16 cellular contexts compared by ENCODE assay signal in the genomic region with DNA sequence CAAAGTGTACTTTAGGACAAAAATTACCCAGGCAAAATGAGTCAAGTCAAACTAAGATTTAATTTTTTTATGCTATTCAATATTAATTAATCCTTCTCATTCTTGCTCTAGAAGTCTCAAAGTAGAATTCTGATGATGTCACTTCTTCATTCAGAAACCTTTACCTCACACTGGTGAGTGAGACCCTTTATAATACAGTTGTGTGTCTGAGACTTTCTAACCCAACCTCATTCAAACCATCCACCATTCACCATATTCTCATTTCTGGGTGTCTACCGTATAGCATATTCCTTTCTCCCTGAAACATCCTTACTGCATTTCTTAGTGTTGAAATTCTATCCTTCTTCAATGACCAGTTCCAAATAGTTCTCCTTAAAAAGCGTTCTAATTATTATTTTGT. TPM values are rescaled to one million over a fixed set of nuclear protein-coding genes. Genes with fewer than 3 reads are reported as not detected.
DNase-seq lines count a peak whose midpoint lies in the region; ATAC-seq, FAIRE-seq and TF ChIP-seq lines count a peak whose summit lies in the region.
"Had no signal": no experiment of that assay in that cellular context is flagged by ENCODE, and none has a peak within 500 bp of the region (broad histone marks: within the 10 kb centered on the region; RNA-seq: fewer than 3 reads in every experiment).

No MANE protein-coding gene starts in this region.

- DNase-seq in HepG2 (ENCODE audit: low spot score) (no peak), right lobe of liver (no peak), memory B cell (ENCODE audit: low spot score in 2 of 2) (no peak), H54 (ENCODE audit: insufficient read length, low spot score) (no peak), T-cell (no peak)
- no peak for DNase-seq in CD8-positive, alpha-beta memory T cell
- DNase-seq: ACHN; BE2C; C1 segment of cervical spinal cord; CD4-positive, CD25-positive, alpha-beta regulatory T cell; DMS79 treated with DMSO at 0.1 percent for 48 hours; GF-D8; GOT3; H9 had no signal

- H2AFZ ChIP-seq in HepG2 (ENCODE audit: low read length), result no peak overlapping the region

- 95% methylated on average over 2 of the region's 2 CpGs for WGBS in HepG2 (ENCODE audit: low lambda C conversion rate)
- 89% methylated on average over 2 of the region's 2 CpGs for WGBS in right lobe of liver (ENCODE audit: insufficient coverage, low coverage, low lambda C conversion rate, missing lambda C conversion rate)

- peaks cover 0 to 5% (median 0%) of the 10 kb centered on the region in 3 donors for H3K4me1 Mint-ChIP-seq in CD8-positive, alpha-beta memory T cell
- H3K4me1 Mint-ChIP-seq in memory B cell, result no peaks in the 10 kb centered on the region
- no peaks in the 10 kb centered on the region for H3K4me1 Mint-ChIP-seq in T-cell
- H3K4me1 Mint-ChIP-seq: H9 had no signal

- CTCF ChIA-PET in HepG2 (lab: Yijun Ruan, JAX; ENCODE audit: low intra/inter-chr PET ratio, low total read pairs), result no interaction called here
- CTCF ChIA-PET in CD8-positive, alpha-beta memory T cell (lab: Charles Lee), result no interaction called here
- CTCF ChIA-PET in HEK293 (lab: Yijun Ruan, JAX), result no interaction called here
- CTCF ChIA-PET in T-cell (lab: Charles Lee), result interaction anchor here in 1 of 2 donors (0.6 kb wide), 1 partner anchor 69 kb away, joined by 3 read pairs; no protein-coding TSS in a partner anchor

- POLR2A ChIA-PET in HepG2 (lab: Yijun Ruan, JAX) (no interaction called here), HEK293 (lab: Yijun Ruan, JAX) (no interaction called here), T-cell (lab: Charles Lee) (interaction anchor here in 1 of 2 donors (0.6 kb wide), 1 partner anchor 25 kb away, joined by 6 read pairs; no protein-coding TSS in a partner anchor)
- POLR2A ChIA-PET in CD8-positive, alpha-beta memory T cell (lab: Charles Lee), result no interaction called here

- no peaks in the 10 kb centered on the region for H4K20me1 ChIP-seq in HepG2 (ENCODE audit: insufficient read depth, low read length)

- TF ChIP-seq EP300 in HepG2 (IDR thresholded peaks at IDR 0.05; ENCODE audit: low read depth in 2 of 2, low read length in 2 of 2) (no peak), HepG2 (CRISPR knock-in tag; IDR thresholded peaks at IDR 0.05; ENCODE audit: borderline replicate concordance) (no peak)

- H3K79me2 ChIP-seq in HepG2 (ENCODE audit: insufficient read depth, low read length), result no peaks in the 10 kb centered on the region

- no peak for TF ChIP-seq CTCF in HepG2 (CRISPR knock-in tag; IDR thresholded peaks at IDR 0.05)
- no peak for TF ChIP-seq CTCF in right lobe of liver (IDR thresholded peaks at IDR 0.05)
- TF ChIP-seq CTCF in HEK293 (tag by site-specific recombination; IDR thresholded peaks at IDR 0.05), result no peak

- in situ Hi-C loops in HepG2 (cut with HindIII; ENCODE audit: extremely low pct_ligation_motif_present, low pct_unique_long_range_greater_than_20kb), result no loop called here

- no peak overlapping the region for H3K4me3 ChIP-seq in HepG2 (replicated peaks in 1 of 3; ENCODE audit: insufficient read depth in 1 of 3, low read depth in 2 of 3, low read length in 3 of 3)
- no peak overlapping the region for H3K4me3 ChIP-seq in right lobe of liver
- H3K4me3 ChIP-seq in CD8-positive, alpha-beta memory T cell (ENCODE audit: low read length), result no peak overlapping the region
- no peak overlapping the region for H3K4me3 ChIP-seq in HEK293 (ENCODE audit: low read depth, low read length)

- TF ChIP-seq RAD21 in HepG2 (CRISPR knock-in tag; IDR thresholded peaks at IDR 0.05), result no peak

- FAIRE-seq in HepG2 (lab: Jason Lieb, UNC) (no peak), H54 (lab: Jason Lieb, UNC) (no peak)

- no peak overlapping the region for H3K4me3 Mint-ChIP-seq in CD8-positive, alpha-beta memory T cell
- H3K4me3 Mint-ChIP-seq in memory B cell (no peak overlapping the region), T-cell (no peak overlapping the region)
- H3K4me3 Mint-ChIP-seq: CD4-positive, CD25-positive, alpha-beta regulatory T cell; H9 had no signal

- H3K9me3 ChIP-seq in HepG2 (ENCODE audit: low read length) (no peaks in the 10 kb centered on the region), right lobe of liver (no peaks in the 10 kb centered on the region), HEK293 (ENCODE audit: control insufficient read depth, insufficient read depth, low read depth, low read length) (no peaks in the 10 kb centered on the region)
- no peaks in the 10 kb centered on the region for H3K9me3 ChIP-seq in CD8-positive, alpha-beta memory T cell (ENCODE audit: low read length)
- H3K9me3 ChIP-seq: BE2C had no signal

- intact Hi-C loops in HepG2 (cut with micrococcal nuclease; ENCODE audit: unreplicated experiment), result no loop called here
- intact Hi-C loops in right lobe of liver (cut with DNase I), result no loop called here

- H3K9me3 Mint-ChIP-seq in CD8-positive, alpha-beta memory T cell, result no peaks in the 10 kb centered on the region
- no peaks in the 10 kb centered on the region for H3K9me3 Mint-ChIP-seq in memory B cell
- no peaks in the 10 kb centered on the region for H3K9me3 Mint-ChIP-seq in T-cell
- H3K9me3 Mint-ChIP-seq: CD4-positive, CD25-positive, alpha-beta regulatory T cell; H9 had no signal

- no peak for TF ChIP-seq POLR2A in HepG2 (IDR thresholded peaks at IDR 0.05; ENCODE audit: insufficient read depth in 1 of 2, low read depth in 2 of 2, low read length in 2 of 2)
- TF ChIP-seq POLR2A in right lobe of liver (IDR thresholded peaks at IDR 0.05), result no peak
- TF ChIP-seq POLR2A in H54 (IDR thresholded peaks at IDR 0.05; ENCODE audit: low read depth, low read length), result no peak

- peak overlapping the region in 5 of 8 donors; percentile 4 to 85 (median 45) for H3K27ac Mint-ChIP-seq in CD8-positive, alpha-beta memory T cell
- H3K27ac Mint-ChIP-seq in memory B cell, result peak overlapping the region; percentile 4
- peak overlapping the region in 1 of 2 donors; percentile 33 for H3K27ac Mint-ChIP-seq in T-cell

- no peak for ATAC-seq in HepG2
- no peak for ATAC-seq in right lobe of liver
- no peak for ATAC-seq in memory B cell (ENCODE audit: low read depth)
- no peak for ATAC-seq in T-cell (replicated peaks in 1 of 4)
- no peak for ATAC-seq in HG02884 (IDR thresholded peaks at IDR 0.05; ENCODE audit: unreplicated experiment)

- no TSS peak for BruUV-seq in HepG2 (replicated peaks; lab: Mats Ljungman, UMichigan)

- H3K4me1 ChIP-seq in HepG2 (ENCODE audit: insufficient read depth, low read length) (peaks cover 7% of the 10 kb centered on the region), right lobe of liver (peaks cover 0 to 14% (median 0%) of the 10 kb centered on the region in 4 donors), HEK293 (ENCODE audit: control insufficient read depth, insufficient read depth, low read length) (no peaks in the 10 kb centered on the region)
- H3K4me1 ChIP-seq in CD8-positive, alpha-beta memory T cell (ENCODE audit: insufficient read depth, low read length), result no peaks in the 10 kb centered on the region
- H3K4me1 ChIP-seq: BE2C had no signal

- H3K36me3 Mint-ChIP-seq in CD8-positive, alpha-beta memory T cell, result peaks cover 0 to 62% (median 14%) of the 10 kb centered on the region in 3 donors
- H3K36me3 Mint-ChIP-seq in memory B cell (peaks cover 14% of the 10 kb centered on the region), T-cell (peaks cover 35% of the 10 kb centered on the region)

- peaks cover 7 to 19% of the 10 kb centered on the region in 2 experiments for H3K36me3 ChIP-seq in HepG2 (replicated peaks in 1 of 2; ENCODE audit: control insufficient read depth in 1 of 2, insufficient read depth in 2 of 2, low read length in 2 of 2)
- peaks cover 0 to 3% (median 0%) of the 10 kb centered on the region in 4 donors for H3K36me3 ChIP-seq in right lobe of liver
- peaks cover 21% of the 10 kb centered on the region for H3K36me3 ChIP-seq in CD8-positive, alpha-beta memory T cell (ENCODE audit: insufficient read depth, low read length)
- H3K36me3 ChIP-seq in HEK293 (ENCODE audit: control insufficient read depth in 2 of 2, insufficient read depth in 1 of 2, low read length in 2 of 2), result peaks cover 36 to 47% of the 10 kb centered on the region in 2 experiments

- H3K4me2 ChIP-seq in HepG2 (ENCODE audit: low read depth, low read length), result no peak overlapping the region

- no peaks in the 10 kb centered on the region for H3K27me3 ChIP-seq in HepG2 (ENCODE audit: control insufficient read depth in 1 of 2, insufficient read depth in 2 of 2, low read length in 2 of 2)
- no peaks in the 10 kb centered on the region for H3K27me3 ChIP-seq in right lobe of liver
- no peaks in the 10 kb centered on the region for H3K27me3 ChIP-seq in CD8-positive, alpha-beta memory T cell (ENCODE audit: insufficient read depth, low read length, poor library complexity, severe bottlenecking)
- H3K27me3 ChIP-seq: BE2C had no signal

- no peak overlapping the region for H3K9ac ChIP-seq in HepG2 (ENCODE audit: insufficient read depth, low read depth, low read length)

- H3K27ac ChIP-seq in HepG2 (ENCODE audit: extremely low read length, insufficient read depth, low read length) (no peak overlapping the region), right lobe of liver (no peak overlapping the region), HEK293 (ENCODE audit: extremely low read depth, low read depth, low read length) (no peak overlapping the region)
- no peak overlapping the region for H3K27ac ChIP-seq in CD8-positive, alpha-beta memory T cell (ENCODE audit: low read depth, low read length)

- no peaks in the 10 kb centered on the region for H3K27me3 Mint-ChIP-seq in CD8-positive, alpha-beta memory T cell
- no peaks in the 10 kb centered on the region for H3K27me3 Mint-ChIP-seq in memory B cell
- H3K27me3 Mint-ChIP-seq in T-cell, result no peaks in the 10 kb centered on the region
- H3K27me3 Mint-ChIP-seq: CD4-positive, CD25-positive, alpha-beta regulatory T cell had no signal

RNA-seq across cellular contexts. Expression of a gene that starts 40.8 kb away (rescaled TPM):
- total RNA-seq in HepG2 (2016; rRNA removed; fragmentation: Illumina TruSeq; extraction: Trizol) (158 and 301 TPM in 2 replicates), right lobe of liver (10 to 100 TPM; 74.2 to 95.3 (median 78.3) TPM), T-cell (10 to 100 TPM; 10.7 to 27.3 (median 13.9) TPM)
- total RNA-seq in HepG2 (2016; cell fraction: cytosol; rRNA removed; fragmentation: Illumina TruSeq; extraction: Trizol; ENCODE audit: low read depth), result 28.5 and 36.5 TPM in 2 replicates
- 158 and 295 TPM in 2 replicates for total RNA-seq in HepG2 (2016; cell fraction: insoluble cytoplasmic fraction; rRNA removed; fragmentation: Illumina TruSeq; extraction: Trizol)
- 108 and 127 TPM in 2 replicates for total RNA-seq in HepG2 (2016; cell fraction: membrane; rRNA removed; fragmentation: Illumina TruSeq; extraction: Trizol)
- total RNA-seq in HepG2 (2016; cell fraction: nucleus; rRNA removed; fragmentation: Illumina TruSeq; extraction: Trizol), result 85.5 and 89.1 TPM in 2 replicates
- 68.8 and 114 TPM in 2 replicates for polyA plus RNA-seq in HepG2 (2011; rRNA removed)
- polyA plus RNA-seq in HepG2 (2011; cell fraction: cytosol; rRNA removed), result 44.2 and 78.0 TPM in 2 replicates
- 22.8 and 33.8 TPM in 2 replicates for polyA plus RNA-seq in HepG2 (2011; cell fraction: nucleus; rRNA removed)
- polyA plus RNA-seq in HepG2 (2012), result 145 and 207 TPM in 2 replicates
- polyA plus RNA-seq in HepG2 (2016; cell fraction: cytosol; fragmentation: Illumina TruSeq; extraction: Trizol; ENCODE audit: low read depth), result 96.7 and 98.0 TPM in 2 replicates
- polyA plus RNA-seq in HepG2 (2016; cell fraction: insoluble cytoplasmic fraction; fragmentation: Illumina TruSeq; extraction: Trizol; ENCODE audit: low read depth), result 414 and 424 TPM in 2 replicates
- 172 and 187 TPM in 2 replicates for polyA plus RNA-seq in HepG2 (2016; cell fraction: membrane; fragmentation: Illumina TruSeq; extraction: Trizol; ENCODE audit: low read depth)
- 152 and 161 TPM in 2 replicates for polyA plus RNA-seq in HepG2 (2016; cell fraction: nucleus; fragmentation: Illumina TruSeq; extraction: Trizol; ENCODE audit: insufficient read depth, low read depth)
- 34.1 and 43.7 TPM in 2 replicates for polyA minus RNA-seq in HepG2 (2011; rRNA and poly(A)+ RNA removed; ENCODE audit: low replicate concordance)
- 94.3 and 108 TPM in 2 replicates for polyA minus RNA-seq in HepG2 (2011; cell fraction: cytosol; rRNA and poly(A)+ RNA removed)
- 50.5 and 53.0 TPM in 2 replicates for polyA minus RNA-seq in HepG2 (2011; cell fraction: nucleus; rRNA and poly(A)+ RNA removed)
- total RNA-seq in CD8-positive, alpha-beta memory T cell, result 10 to 100 TPM in 1 of 2 experiments, 1 to 10 TPM in 1; 8.4 to 10.0 TPM
- 10.2 TPM for polyA plus RNA-seq in CD8-positive, alpha-beta memory T cell
